ENCODE assay signal across 1 cellular context in the genomic region with DNA sequence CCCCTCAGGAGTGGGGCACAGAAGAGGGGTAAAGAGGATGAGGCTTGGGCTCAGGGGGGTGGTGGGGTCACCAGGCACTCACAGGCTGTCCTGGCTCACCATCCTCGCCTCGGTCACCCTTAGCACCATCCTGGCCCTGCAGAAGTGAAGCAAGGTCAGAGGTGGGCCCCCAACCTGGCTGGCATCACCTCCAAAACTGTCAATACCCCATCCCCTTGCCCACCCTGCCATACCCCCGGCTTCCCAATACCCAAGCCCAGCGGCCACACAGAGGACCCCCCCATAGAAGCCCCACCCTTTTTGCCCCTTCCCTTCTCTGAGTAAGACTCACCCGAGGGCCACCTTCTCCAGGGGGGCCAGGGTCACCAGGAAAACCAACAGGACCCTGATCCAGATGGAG.
TF ChIP-seq lines count a peak whose summit lies in the region.

No MANE protein-coding gene starts in this region.

TF ChIP-seq in HEK293T, 16 proteins besides CTCF, POLR2A, EP300 and RAD21 (continued from another document):
- TF ChIP-seq SUZ12 (IDR thresholded peaks at IDR 0.05), result no peak
- TF ChIP-seq FOXA1 (IDR thresholded peaks at IDR 0.05), result no peak
- TF ChIP-seq BHLHE40 (IDR thresholded peaks at IDR 0.05; ENCODE audit: borderline replicate concordance), result no peak
- TF ChIP-seq L3MBTL2 (conservative IDR thresholded peaks at IDR 0.05), result no peak
- no peak for TF ChIP-seq HDGF (IDR thresholded peaks at IDR 0.05; ENCODE audit: borderline replicate concordance)
- no peak for TF ChIP-seq ZNF384 (IDR thresholded peaks at IDR 0.05)
